Comparison of ENCODE assay signal across 35 cellular contexts in genomic region chr17:37246085-37246484, GRCh38.
"Had no signal": no experiment of that assay in that cellular context is flagged by ENCODE, and none has a peak within 500 bp of the region (broad histone marks: within the 10 kb centered on the region; RNA-seq: fewer than 3 reads in every experiment).

No MANE protein-coding gene starts in this region.

- H3K9me3 ChIP-seq: MG63 had no signal

- H3K4me3 ChIP-seq: MG63 had no signal

- DNase-seq: Karpas-422, Kasumi-1, MG63, MM.1S, MV-4-11, NCI-H1048, NCI-H1092, NCI-H1092 treated with DMSO at 0.1 percent for 48 hours, NCI-H1105, NCI-H1105 treated with DMSO at 0.1 percent for 48 hours, NCI-H1417, NCI-H1417 treated with DMSO at 0.1 percent for 48 hours, NCI-H1436, NCI-H1436 treated with DMSO at 0.1 percent for 48 hours, NCI-H146, NCI-H1694, NCI-H1694 treated with DMSO at 0.1 percent for 48 hours, NCI-H187, NCI-H187 treated with DMSO at 0.1 percent for 48 hours, NCI-H1930, NCI-H2029, NCI-H2029 treated with DMSO at 0.1 percent for 48 hours, NCI-H2081, NCI-H2081 treated with DMSO at 0.1 percent for 48 hours, NCI-H2107, NCI-H2171, NCI-H2171 treated with DMSO at 0.1 percent for 48 hours, NCI-H2227 treated with DMSO at 0.1 percent for 48 hours, NCI-H226, NCI-H345, NCI-H446, NCI-H446 treated with DMSO at 0.1 percent for 48 hours, NCI-H510A, NCI-H510A treated with DMSO at 0.1 percent for 48 hours, NCI-H524 had no signal

- H3K27me3 ChIP-seq: MG63 had no signal
